Comparison of ENCODE assay signal across 8 cellular contexts in genomic region chr12:118715647-118716046, GRCh38.
"Had no signal": no experiment of that assay in that cellular context is flagged by ENCODE, and none has a peak within 500 bp of the region (broad histone marks: within the 10 kb centered on the region; RNA-seq: fewer than 3 reads in every experiment).

No MANE protein-coding gene starts in this region.

- H3K4me3 ChIP-seq: GM12878 had no signal

- ATAC-seq: GM12878 had no signal

- DNase-seq: GDM1, GF-D8 had no signal

- FAIRE-seq: G401.6, GM12878, GM12891, GM12892, GM18507, GM19239 had no signal
